ENCODE assay signal across 22 cellular contexts in genomic region chr5:50722223-50722622, GRCh38. TPM values are rescaled to one million over a fixed set of nuclear protein-coding genes. Genes with fewer than 3 reads are reported as not detected.
DNase-seq lines count a peak whose midpoint lies in the region; ATAC-seq and TF ChIP-seq lines count a peak whose summit lies in the region.
"Had no signal": no experiment of that assay in that cellular context is flagged by ENCODE, and none has a peak within 500 bp of the region (broad histone marks: within the 10 kb centered on the region; RNA-seq: fewer than 3 reads in every experiment).

No MANE protein-coding gene starts in this region.

- CTCF ChIA-PET in T-cell (lab: Charles Lee), result no interaction called here

- H3F3A ChIP-seq in GM23338 (replicated peaks; ENCODE audit: low read depth) (no peaks in the 10 kb centered on the region), MM.1S (ENCODE audit: insufficient read depth, low read length) (no peaks in the 10 kb centered on the region)

- WGBS in endodermal cell (ENCODE audit: insufficient coverage in 1 of 2, insufficient read length in 1 of 2), 2 experiments, result 89% methylated on average over 4 of the region's 4 CpGs; no CpG with 5 or more reads in 1 of the 2 experiments

- H4K20me1 ChIP-seq in GM23338 (replicated peaks; ENCODE audit: insufficient read depth), result no peaks in the 10 kb centered on the region; the same call in 1 of the 2 replicates
- H4K20me1 ChIP-seq in MM.1S (ENCODE audit: insufficient read depth, low read length), result no peaks in the 10 kb centered on the region

- no peak overlapping the region for H3K4me3 Mint-ChIP-seq in GM23338
- H3K4me3 Mint-ChIP-seq in T-cell, result no peak overlapping the region
- no peak overlapping the region for H3K4me3 Mint-ChIP-seq in endodermal cell
- H3K4me3 Mint-ChIP-seq in natural killer cell treated with Interleukin-12 subunit alpha and Interleukin-12 subunit beta and Interleukin-15 and Interleukin-18, amount 100 ng/mL, for 72 hours, result no peak overlapping the region

- peak; percentile 50; the same call in 2 of the 3 replicates for ATAC-seq in GM23338
- no peak for ATAC-seq in T-cell (replicated peaks in 1 of 4)
- no peak for ATAC-seq in natural killer cell treated with Interleukin-12 subunit alpha and Interleukin-12 subunit beta and Interleukin-15 and Interleukin-18, amount 100 ng/mL, for 72 hours
- no peak for ATAC-seq in HG02870 (IDR thresholded peaks at IDR 0.05; ENCODE audit: unreplicated experiment)
- ATAC-seq: K562 had no signal

- intact Hi-C loops in tibial artery (cut with DNase I; ENCODE audit: low total_unique reads) (no loop called here), colonic mucosa (cut with DNase I) (no loop called here)

- H3K27me3 Mint-ChIP-seq in GM23338 (ENCODE audit: insufficient read depth, low read depth, poor library complexity) (peaks cover 2% of the 10 kb centered on the region), T-cell (no peaks in the 10 kb centered on the region), endodermal cell (ENCODE audit: insufficient read depth) (no peaks in the 10 kb centered on the region)
- no peaks in the 10 kb centered on the region for H3K27me3 Mint-ChIP-seq in natural killer cell treated with Interleukin-12 subunit alpha and Interleukin-12 subunit beta and Interleukin-15 and Interleukin-18, amount 100 ng/mL, for 72 hours

- TF ChIP-seq CTCF in GM23338 (conservative IDR thresholded peaks at IDR 0.05; ENCODE audit: low read depth in 2 of 2), result no peak
- no peak for TF ChIP-seq CTCF in endodermal cell (conservative IDR thresholded peaks at IDR 0.05)
- TF ChIP-seq CTCF in tibial artery (IDR thresholded peaks at IDR 0.05), result no peak
- TF ChIP-seq CTCF in MM.1S (IDR thresholded peaks at IDR 0.05; ENCODE audit: low read length), result no peak
- no peak for TF ChIP-seq CTCF in colonic mucosa (IDR thresholded peaks at IDR 0.05)

- H3K36me3 ChIP-seq in GM23338 (ENCODE audit: insufficient read depth) (no peaks in the 10 kb centered on the region), endodermal cell (ENCODE audit: control insufficient read depth, insufficient read depth, low read length) (no peaks in the 10 kb centered on the region), tibial artery (no peaks in the 10 kb centered on the region), MM.1S (replicated peaks; ENCODE audit: insufficient read depth, low read length) (no peaks in the 10 kb centered on the region), colonic mucosa (no peaks in the 10 kb centered on the region)
- H3K36me3 ChIP-seq: BE2C had no signal

- DNase-seq in GM23338 (ENCODE audit: low spot score), result no peak
- no peak for DNase-seq in T-cell
- no peak for DNase-seq in endodermal cell
- DNase-seq in natural killer cell treated with Interleukin-12 subunit alpha and Interleukin-12 subunit beta and Interleukin-15 and Interleukin-18, amount 100 ng/mL, for 72 hours (ENCODE audit: low spot score), result no peak
- DNase-seq in tibial artery, result no peak
- no peak for DNase-seq in MM.1S
- no peak for DNase-seq in colonic mucosa
- DNase-seq: BE2C; Caco-2; NCI-H1092 treated with DMSO at 0.1 percent for 48 hours; NCI-H146; NCI-H2029 treated with DMSO at 0.1 percent for 48 hours; NCI-H2171; NCI-H345; NCI-H524; NCI-H774; NK-92 treated with Interleukin-12 subunit alpha and Interleukin-12 subunit beta, amount 100 ng/mL, for 24 hours; SIG-M5; SK-N-SH had no signal

- H3K79me2 ChIP-seq in GM23338 (replicated peaks; ENCODE audit: insufficient read depth) (peaks cover 99% of the 10 kb centered on the region), MM.1S (ENCODE audit: low read length) (peaks cover 68% of the 10 kb centered on the region)

- POLR2A ChIA-PET in T-cell (lab: Charles Lee), result interaction anchor here in 1 of 2 donors (1.1 kb wide), 1 partner anchor 21 kb away, joined by 6 read pairs; no protein-coding TSS in a partner anchor

- peaks cover 29% of the 10 kb centered on the region for H3K4me1 ChIP-seq in GM23338 (ENCODE audit: insufficient read depth)
- H3K4me1 ChIP-seq in endodermal cell (ENCODE audit: control insufficient read depth, insufficient read depth, low read length), result no peaks in the 10 kb centered on the region
- H3K4me1 ChIP-seq in tibial artery, result peaks cover 0 to 10% (median 8%) of the 10 kb centered on the region in 4 donors
- no peaks in the 10 kb centered on the region for H3K4me1 ChIP-seq in MM.1S (ENCODE audit: low read length)
- H3K4me1 ChIP-seq in colonic mucosa, result no peaks in the 10 kb centered on the region
- H3K4me1 ChIP-seq: BE2C had no signal

- no peaks in the 10 kb centered on the region for H3K9me3 Mint-ChIP-seq in GM23338
- no peaks in the 10 kb centered on the region for H3K9me3 Mint-ChIP-seq in T-cell
- no peaks in the 10 kb centered on the region for H3K9me3 Mint-ChIP-seq in endodermal cell
- H3K9me3 Mint-ChIP-seq in natural killer cell treated with Interleukin-12 subunit alpha and Interleukin-12 subunit beta and Interleukin-15 and Interleukin-18, amount 100 ng/mL, for 72 hours, result no peaks in the 10 kb centered on the region

- H3K4me3 ChIP-seq in GM23338, result no peak overlapping the region
- no peak overlapping the region for H3K4me3 ChIP-seq in endodermal cell (ENCODE audit: low read length)
- no peak overlapping the region for H3K4me3 ChIP-seq in tibial artery
- no peak overlapping the region for H3K4me3 ChIP-seq in MM.1S (ENCODE audit: low read length)
- H3K4me3 ChIP-seq in colonic mucosa, result no peak overlapping the region
- H3K4me3 ChIP-seq: K562 had no signal

- H3K27ac Mint-ChIP-seq in GM23338 (peak overlapping the region; percentile 44), T-cell (peak overlapping the region; percentile 61 to 67), endodermal cell (peak overlapping the region; percentile 11)
- peak overlapping the region; percentile 21 to 80 for H3K27ac Mint-ChIP-seq in natural killer cell treated with Interleukin-12 subunit alpha and Interleukin-12 subunit beta and Interleukin-15 and Interleukin-18, amount 100 ng/mL, for 72 hours

- H3K27ac ChIP-seq in GM23338 (ENCODE audit: low read depth) (no peak overlapping the region), endodermal cell (ENCODE audit: low read depth, low read length) (no peak overlapping the region), tibial artery (no peak overlapping the region), MM.1S (ENCODE audit: low read length) (no peak overlapping the region), colonic mucosa (no peak overlapping the region)

- H3K4me2 ChIP-seq in GM23338 (peak overlapping the region; percentile 5; the same call in 1 of the 2 replicates), MM.1S (ENCODE audit: low read depth, low read length) (no peak overlapping the region)
- H3K4me2 ChIP-seq: SK-N-SH had no signal

- H3K9ac ChIP-seq in endodermal cell (ENCODE audit: extremely low read depth, low read length, poor library complexity, severe bottlenecking) (no peak overlapping the region), MM.1S (ENCODE audit: low read length) (no peak overlapping the region), colonic mucosa (ENCODE audit: low read depth in 2 of 2, low read length in 2 of 2) (no peak overlapping the region)
- H3K9ac ChIP-seq: SK-N-SH had no signal

- no peaks in the 10 kb centered on the region for H3K9me3 ChIP-seq in endodermal cell (ENCODE audit: control insufficient read depth, low read length)
- H3K9me3 ChIP-seq in tibial artery, result no peaks in the 10 kb centered on the region
- no peaks in the 10 kb centered on the region for H3K9me3 ChIP-seq in MM.1S (replicated peaks; ENCODE audit: insufficient read depth, low read length)
- H3K9me3 ChIP-seq in colonic mucosa, result no peaks in the 10 kb centered on the region
- H3K9me3 ChIP-seq: BE2C, Caco-2, SK-N-SH had no signal

- H3K4me1 Mint-ChIP-seq in GM23338 (peaks cover 46% of the 10 kb centered on the region), T-cell (peaks cover 84 to 88% (median 86%) of the 10 kb centered on the region in 3 donors), endodermal cell (peaks cover 16% of the 10 kb centered on the region)
- peaks cover 56 to 73% of the 10 kb centered on the region in 2 donors for H3K4me1 Mint-ChIP-seq in natural killer cell treated with Interleukin-12 subunit alpha and Interleukin-12 subunit beta and Interleukin-15 and Interleukin-18, amount 100 ng/mL, for 72 hours (ENCODE audit: low read depth in 2 of 2)

- 0 out of 2 replicates have a peak, but pooled peaks cover 1% of the 10 kb centered on the region for H3K9me2 ChIP-seq in GM23338 (ENCODE audit: insufficient read depth)
- H3K9me2 ChIP-seq in MM.1S (replicated peaks; ENCODE audit: insufficient read depth, low read length), result no peaks in the 10 kb centered on the region
- H3K9me2 ChIP-seq: SK-N-SH had no signal

- H3K27me3 ChIP-seq in GM23338 (ENCODE audit: insufficient read depth) (no peaks in the 10 kb centered on the region), endodermal cell (ENCODE audit: control insufficient read depth, insufficient read depth, low read length, poor library complexity, severe bottlenecking) (no peaks in the 10 kb centered on the region), tibial artery (no peaks in the 10 kb centered on the region), MM.1S (replicated peaks; ENCODE audit: insufficient read depth, low read length) (no peaks in the 10 kb centered on the region), colonic mucosa (no peaks in the 10 kb centered on the region)
- H3K27me3 ChIP-seq: BE2C had no signal

- H3K36me3 Mint-ChIP-seq in GM23338 (ENCODE audit: low read depth) (no peaks in the 10 kb centered on the region), T-cell (peaks cover 29% of the 10 kb centered on the region), endodermal cell (ENCODE audit: low read depth) (no peaks in the 10 kb centered on the region)
- no peaks in the 10 kb centered on the region for H3K36me3 Mint-ChIP-seq in natural killer cell treated with Interleukin-12 subunit alpha and Interleukin-12 subunit beta and Interleukin-15 and Interleukin-18, amount 100 ng/mL, for 72 hours

- H2AFZ ChIP-seq in GM23338 (no peak overlapping the region), MM.1S (ENCODE audit: low read length) (no peak overlapping the region)

TF ChIP-seq in GM23338, 12 proteins besides CTCF, POLR2A, EP300 and RAD21 (continues in another document):
- no peak for TF ChIP-seq CREB1 (CRISPR knock-in tag; IDR thresholded peaks at IDR 0.05; ENCODE audit: low read depth)

RNA-seq across cellular contexts. Expression of gene PARP8, which starts 55.8 kb away (rescaled TPM):
- 21.8 and 25.0 TPM in 2 replicates for total RNA-seq in GM23338 (2014; rRNA removed; shearing (Covaris generic))
- polyA plus RNA-seq in GM23338 (2016; fragmentation: Nextera tagmentation; extraction: Ambion mirVana), result 12.6 and 13.0 TPM in 2 replicates
- 100 to 1,000 TPM in 4 of 5 donors, 10 to 100 TPM in 1; 92.8 to 252 (median 136) TPM for total RNA-seq in T-cell
- total RNA-seq in endodermal cell, result 10 to 100 TPM; 18.7 to 19.4 TPM
- 16.5 TPM for polyA plus RNA-seq in endodermal cell (2013, experiment 1 of 2)
- polyA plus RNA-seq in endodermal cell (2013, experiment 2 of 2), result 15.1 TPM
- total RNA-seq in natural killer cell treated with Interleukin-12 subunit alpha and Interleukin-12 subunit beta and Interleukin-15 and Interleukin-18, amount 100 ng/mL, for 72 hours, result 10 to 100 TPM; 58.2 to 62.5 TPM
- 1 to 10 TPM; 5.4 to 6.7 TPM for total RNA-seq in colonic mucosa
- total RNA-seq: G401 had no signal

Comparison
In these comparisons a context has a peak if more than half of its experiments do, and no peak if none do; other contexts are left out.
1. H3K27ac Mint-ChIP-seq: peak in every context shown above with its lines; median percentile 64 in T-cell; 50 in natural killer cell treated with Interleukin-12 subunit alpha and Interleukin-12 subunit beta and Interleukin-15 and Interleukin-18, amount 100 ng/mL, for 72 hours; 44 in GM23338; 11 in endodermal cell.